ENCODE assay signal across 1 cellular context in genomic region chr17:2862197-2862596, GRCh38.
TF ChIP-seq lines count a peak whose summit lies in the region.

No MANE protein-coding gene starts in this region.

TF ChIP-seq in H1, 55 proteins besides CTCF, POLR2A, EP300 and RAD21 (continued from another document):
- TF ChIP-seq KDM5A (IDR thresholded peaks at IDR 0.05; ENCODE audit: low read length) (no peak), MAFK (IDR thresholded peaks at IDR 0.05; ENCODE audit: low read depth, low read length) (no peak)
